Comparison of ENCODE assay signal across 20 cellular contexts in genomic region chr12:106033161-106033675, GRCh38.
A peak's percentile ranks its signal among the peaks of the same experiment; 100 is the strongest.
DNase-seq lines count a peak whose midpoint lies in the region; ATAC-seq and TF ChIP-seq lines count a peak whose summit lies in the region.
"Had no signal": no experiment of that assay in that cellular context is flagged by ENCODE, and none has a peak within 500 bp of the region (broad histone marks: within the 10 kb centered on the region; RNA-seq: fewer than 3 reads in every experiment).

No MANE protein-coding gene starts in this region.

- peaks cover 2% of the 10 kb centered on the region for H3K27me3 Mint-ChIP-seq in endodermal cell (ENCODE audit: insufficient read depth)
- peaks cover 3% of the 10 kb centered on the region for H3K27me3 Mint-ChIP-seq in neural progenitor cell (ENCODE audit: insufficient read depth, low read depth)

- TF ChIP-seq EP300 in ovary (IDR thresholded peaks at IDR 0.05) = no peak

- no peak for TF ChIP-seq CTCF in endodermal cell (conservative IDR thresholded peaks at IDR 0.05)
- no peak for TF ChIP-seq CTCF in neural progenitor cell (IDR thresholded peaks at IDR 0.05)
- no peak for TF ChIP-seq CTCF in ovary (IDR thresholded peaks at IDR 0.05)
- no peak for TF ChIP-seq CTCF in body of pancreas (IDR thresholded peaks at IDR 0.05)

- POLR2A ChIA-PET in HEK293T (lab: Yijun Ruan, JAX) = no interaction called here

- H3K27ac Mint-ChIP-seq in endodermal cell = peak overlapping the region; percentile 24
- H3K27ac Mint-ChIP-seq in neural progenitor cell = peak overlapping the region; percentile 81

- H3K36me3 Mint-ChIP-seq in endodermal cell (ENCODE audit: low read depth) (no peaks in the 10 kb centered on the region), neural progenitor cell (peaks cover 2% of the 10 kb centered on the region)

- H3K4me1 Mint-ChIP-seq in endodermal cell (peaks cover 33% of the 10 kb centered on the region), neural progenitor cell (peaks cover 24% of the 10 kb centered on the region)

- no peak overlapping the region for H2AFZ ChIP-seq in neural progenitor cell (replicated peaks)
- H2AFZ ChIP-seq: GM23248 had no signal

- H3K36me3 ChIP-seq in endodermal cell (ENCODE audit: control insufficient read depth, insufficient read depth, low read length) (no peaks in the 10 kb centered on the region), neural progenitor cell (no peaks in the 10 kb centered on the region), ovary (no peaks in the 10 kb centered on the region), body of pancreas (replicated peaks in 1 of 2; ENCODE audit: insufficient read depth in 1 of 2, low read depth in 2 of 2) (no peaks in the 10 kb centered on the region)
- H3K36me3 ChIP-seq: SJCRH30 had no signal

- H3K9ac ChIP-seq in endodermal cell (ENCODE audit: extremely low read depth, low read length, poor library complexity, severe bottlenecking) (no peak overlapping the region), neural progenitor cell (no peak overlapping the region)
- H3K9ac ChIP-seq: GM23248 had no signal

- intact Hi-C loops in ovary (cut with DNase I) (no loop called here), body of pancreas (cut with DNase I) (no loop called here)

- ATAC-seq in body of pancreas = no peak

- H3K27me3 ChIP-seq in endodermal cell (ENCODE audit: control insufficient read depth, insufficient read depth, low read length, poor library complexity, severe bottlenecking) (no peaks in the 10 kb centered on the region), neural progenitor cell (no peaks in the 10 kb centered on the region), ovary (no peaks in the 10 kb centered on the region), body of pancreas (no peaks in the 10 kb centered on the region)
- H3K27me3 ChIP-seq: SJCRH30 had no signal

- H3K4me3 Mint-ChIP-seq in endodermal cell (no peak overlapping the region), neural progenitor cell (no peak overlapping the region)

- no peaks in the 10 kb centered on the region for H3K9me3 ChIP-seq in endodermal cell (ENCODE audit: control insufficient read depth, low read length)
- H3K9me3 ChIP-seq in neural progenitor cell (ENCODE audit: low read depth) = no peaks in the 10 kb centered on the region
- no peaks in the 10 kb centered on the region for H3K9me3 ChIP-seq in ovary
- H3K9me3 ChIP-seq in body of pancreas = no peaks in the 10 kb centered on the region
- H3K9me3 ChIP-seq: SJCRH30 had no signal

- TF ChIP-seq POLR2A in ovary (IDR thresholded peaks at IDR 0.05) (no peak), body of pancreas (IDR thresholded peaks at IDR 0.05) (no peak)

- peak; percentile 2 for DNase-seq in NCI-H82 treated with DMSO at 0.1 percent for 48 hours (lab: John Stamatoyannopoulos, UW; ENCODE audit: unreplicated experiment)
- DNase-seq in NCI-H82 (lab: John Stamatoyannopoulos, UW) = no peak
- DNase-seq in endodermal cell = no peak
- DNase-seq in neural progenitor cell (ENCODE audit: low spot score) = no peak
- no peak for DNase-seq in cerebellar cortex (ENCODE audit: low spot score)
- no peak for DNase-seq in ovary
- DNase-seq in HEK293T (ENCODE audit: extremely low spot score) = no peak
- no peak for DNase-seq in body of pancreas
- DNase-seq: 8988T, C1 segment of cervical spinal cord, COR-L47, DMS53, GM23248, Karpas-422, NCI-H1105 treated with DMSO at 0.1 percent for 48 hours, NCI-H187 treated with DMSO at 0.1 percent for 48 hours, NCI-H510A, RPMI8226, SJCRH30, SW 1271 had no signal

- H4K20me1 ChIP-seq in neural progenitor cell (ENCODE audit: low read depth) = no peaks in the 10 kb centered on the region

- no peaks in the 10 kb centered on the region for H3K79me2 ChIP-seq in neural progenitor cell (ENCODE audit: low read depth)

- WGBS in endodermal cell (ENCODE audit: insufficient coverage in 1 of 2, insufficient read length in 1 of 2), 2 experiments = 91 to 93% methylated on average over 4 of the region's 4 CpGs
- WGBS in ovary, 3 donors = 83 to 93% (median 91%) methylated on average over 4 of the region's 4 CpGs
- WGBS in body of pancreas, 2 donors = 71 to 76% methylated on average over 4 of the region's 4 CpGs

- no peak overlapping the region for H3K4me2 ChIP-seq in neural progenitor cell

- CTCF ChIA-PET in HEK293T (lab: Yijun Ruan, JAX) = no interaction called here

- H3F3A ChIP-seq in neural progenitor cell (ENCODE audit: low read depth) = no peaks in the 10 kb centered on the region

- H3K27ac ChIP-seq in endodermal cell (ENCODE audit: low read depth, low read length) (no peak overlapping the region), neural progenitor cell (no peak overlapping the region), ovary (no peak overlapping the region), body of pancreas (no peak overlapping the region)
- H3K27ac ChIP-seq: GM23248, SJCRH30 had no signal

- H3K9me3 Mint-ChIP-seq in endodermal cell = peaks cover 5% of the 10 kb centered on the region
- H3K9me3 Mint-ChIP-seq in neural progenitor cell = no peaks in the 10 kb centered on the region

- H3K4me1 ChIP-seq in endodermal cell (ENCODE audit: control insufficient read depth, insufficient read depth, low read length) (peaks cover 15% of the 10 kb centered on the region), neural progenitor cell (no peaks in the 10 kb centered on the region), ovary (ENCODE audit: insufficient read depth) (peaks cover 4% of the 10 kb centered on the region), body of pancreas (no peaks in the 10 kb centered on the region)

- H3K4me3 ChIP-seq in endodermal cell (ENCODE audit: low read length) (no peak overlapping the region), neural progenitor cell (no peak overlapping the region), ovary (no peak overlapping the region), body of pancreas (no peak overlapping the region)
- H3K4me3 ChIP-seq: GM23248, SJCRH30 had no signal

TF ChIP-seq in HEK293T, 16 proteins besides CTCF, POLR2A, EP300 and RAD21:
- TF ChIP-seq BHLHE40 (IDR thresholded peaks at IDR 0.05; ENCODE audit: borderline replicate concordance) (no peak), ARNT (IDR thresholded peaks at IDR 0.05) (no peak), TARDBP (IDR thresholded peaks at IDR 0.05) (no peak), HDGF (IDR thresholded peaks at IDR 0.05; ENCODE audit: borderline replicate concordance) (no peak), ZNF384 (IDR thresholded peaks at IDR 0.05) (no peak), FOXM1 (IDR thresholded peaks at IDR 0.05; ENCODE audit: borderline replicate concordance) (no peak), SUZ12 (IDR thresholded peaks at IDR 0.05) (no peak), LEF1 (IDR thresholded peaks at IDR 0.05; ENCODE audit: borderline replicate concordance) (no peak)
- TF ChIP-seq, protein P1, sequence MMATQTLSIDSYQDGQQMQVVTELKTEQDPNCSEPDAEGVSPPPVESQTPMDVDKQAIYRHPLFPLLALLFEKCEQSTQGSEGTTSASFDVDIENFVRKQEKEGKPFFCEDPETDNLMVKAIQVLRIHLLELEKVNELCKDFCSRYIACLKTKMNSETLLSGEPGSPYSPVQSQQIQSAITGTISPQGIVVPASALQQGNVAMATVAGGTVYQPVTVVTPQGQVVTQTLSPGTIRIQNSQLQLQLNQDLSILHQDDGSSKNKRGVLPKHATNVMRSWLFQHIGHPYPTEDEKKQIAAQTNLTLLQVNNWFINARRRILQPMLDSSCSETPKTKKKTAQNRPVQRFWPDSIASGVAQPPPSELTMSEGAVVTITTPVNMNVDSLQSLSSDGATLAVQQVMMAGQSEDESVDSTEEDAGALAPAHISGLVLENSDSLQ (IDR thresholded peaks at IDR 0.05) = no peak
